In the genomic region with DNA sequence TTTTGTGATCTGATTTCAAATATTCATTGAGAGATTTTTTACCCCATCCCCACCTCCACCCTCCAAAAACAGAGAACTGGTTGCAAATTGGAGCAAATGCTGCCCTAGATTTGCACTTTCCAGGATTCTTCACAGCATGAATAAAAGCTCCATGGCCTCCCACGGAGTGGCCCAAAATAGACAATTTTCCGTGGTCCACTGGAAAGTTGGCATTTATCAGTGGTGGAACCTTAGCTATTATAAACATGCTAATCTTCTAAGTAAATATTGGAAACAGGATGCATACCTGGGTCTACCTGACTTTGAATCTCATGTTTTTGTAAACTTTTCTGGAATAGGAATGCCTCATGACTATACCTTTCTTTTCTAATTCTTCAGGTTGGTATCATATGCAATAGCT, we compare ENCODE assay signal across 34 cellular contexts.
"Had no signal": no experiment of that assay in that cellular context is flagged by ENCODE, and none has a peak within 500 bp of the region (broad histone marks: within the 10 kb centered on the region; RNA-seq: fewer than 3 reads in every experiment).

No MANE protein-coding gene starts in this region.

- H3K4me3 ChIP-seq: MG63 had no signal

- H3K27me3 ChIP-seq: MG63 had no signal

- H3K9ac ChIP-seq: KMS-11 had no signal

- H3K9me3 ChIP-seq: MG63 had no signal

- DNase-seq: Karpas-422, Kasumi-1, MG63, MM.1S, MV-4-11, NCI-H1048, NCI-H1092, NCI-H1092 treated with DMSO at 0.1 percent for 48 hours, NCI-H1105, NCI-H1105 treated with DMSO at 0.1 percent for 48 hours, NCI-H1417, NCI-H1417 treated with DMSO at 0.1 percent for 48 hours, NCI-H1436, NCI-H1436 treated with DMSO at 0.1 percent for 48 hours, NCI-H146, NCI-H1694, NCI-H1694 treated with DMSO at 0.1 percent for 48 hours, NCI-H187, NCI-H187 treated with DMSO at 0.1 percent for 48 hours, NCI-H1930, NCI-H2029, NCI-H2029 treated with DMSO at 0.1 percent for 48 hours, NCI-H2081, NCI-H2081 treated with DMSO at 0.1 percent for 48 hours, NCI-H2107, NCI-H2171, NCI-H2171 treated with DMSO at 0.1 percent for 48 hours, NCI-H2227 treated with DMSO at 0.1 percent for 48 hours, NCI-H226, NCI-H345, NCI-H446, NCI-H446 treated with DMSO at 0.1 percent for 48 hours, NCI-H510A had no signal

- H3K27ac ChIP-seq: KMS-11 had no signal

- H3K36me3 ChIP-seq: MG63 had no signal

- H3K4me2 ChIP-seq: KMS-11 had no signal
